In the genomic region with DNA sequence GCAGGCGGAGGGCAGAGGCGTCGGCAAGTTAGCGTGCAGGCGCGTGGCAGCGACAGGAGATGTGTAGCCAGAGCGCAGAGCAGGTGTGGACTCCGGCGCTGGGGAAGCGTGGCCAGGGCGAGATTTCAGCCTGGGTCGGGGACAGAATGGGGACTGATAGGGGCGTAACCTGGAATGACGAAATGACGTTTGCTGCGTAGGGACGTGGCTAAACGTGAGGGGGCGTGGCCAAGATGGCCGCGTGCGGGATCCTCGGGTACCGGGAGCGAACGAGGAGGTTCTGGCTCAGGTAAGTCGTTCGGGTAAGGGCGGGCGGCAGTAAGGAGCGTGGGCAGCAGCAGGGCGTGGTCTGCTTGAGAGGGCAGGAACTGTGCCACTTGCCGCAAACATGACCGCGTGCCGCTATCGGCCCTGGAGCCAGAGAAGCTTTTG, we compare ENCODE assay signal across 1 cellular context.
TF ChIP-seq lines count a peak whose summit lies in the region.

No MANE protein-coding gene starts in this region.

TF ChIP-seq in K562, 482 proteins besides CTCF, POLR2A, EP300 and RAD21 (continued from another document):
- TF ChIP-seq, protein P1, sequence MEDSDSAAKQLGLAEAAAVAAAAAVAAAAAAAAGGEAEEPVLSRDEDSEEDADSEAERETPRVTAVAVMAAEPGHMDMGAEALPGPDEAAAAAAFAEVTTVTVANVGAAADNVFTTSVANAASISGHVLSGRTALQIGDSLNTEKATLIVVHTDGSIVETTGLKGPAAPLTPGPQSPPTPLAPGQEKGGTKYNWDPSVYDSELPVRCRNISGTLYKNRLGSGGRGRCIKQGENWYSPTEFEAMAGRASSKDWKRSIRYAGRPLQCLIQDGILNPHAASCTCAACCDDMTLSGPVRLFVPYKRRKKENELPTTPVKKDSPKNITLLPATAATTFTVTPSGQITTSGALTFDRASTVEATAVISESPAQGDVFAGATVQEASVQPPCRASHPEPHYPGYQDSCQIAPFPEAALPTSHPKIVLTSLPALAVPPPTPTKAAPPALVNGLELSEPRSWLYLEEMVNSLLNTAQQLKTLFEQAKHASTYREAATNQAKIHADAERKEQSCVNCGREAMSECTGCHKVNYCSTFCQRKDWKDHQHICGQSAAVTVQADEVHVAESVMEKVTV (CRISPR knock-in tag; IDR thresholded peaks at IDR 0.05), result no peak
- TF ChIP-seq ZNF778 (CRISPR knock-in tag; IDR thresholded peaks at IDR 0.05) (no peak), RBM22 (IDR thresholded peaks at IDR 0.05; ENCODE audit: low read depth, low read length, poor library complexity, severe bottlenecking) (no peak), TFAM (CRISPR knock-in tag; conservative IDR thresholded peaks at IDR 0.05) (no peak), FOXA3 (CRISPR knock-in tag; conservative IDR thresholded peaks at IDR 0.05 in 1 of 2, IDR thresholded peaks at IDR 0.05 in 1 of 2) (no peak), CSDE1 (IDR thresholded peaks at IDR 0.05) (no peak), GTF2E2 (tag; IDR thresholded peaks at IDR 0.05) (no peak), U2AF1 (optimal IDR thresholded peaks at IDR 0.05; ENCODE audit: low read depth, low read length) (no peak), ZKSCAN8 (CRISPR knock-in tag; IDR thresholded peaks at IDR 0.05) (no peak)
- TF ChIP-seq, protein P2, sequence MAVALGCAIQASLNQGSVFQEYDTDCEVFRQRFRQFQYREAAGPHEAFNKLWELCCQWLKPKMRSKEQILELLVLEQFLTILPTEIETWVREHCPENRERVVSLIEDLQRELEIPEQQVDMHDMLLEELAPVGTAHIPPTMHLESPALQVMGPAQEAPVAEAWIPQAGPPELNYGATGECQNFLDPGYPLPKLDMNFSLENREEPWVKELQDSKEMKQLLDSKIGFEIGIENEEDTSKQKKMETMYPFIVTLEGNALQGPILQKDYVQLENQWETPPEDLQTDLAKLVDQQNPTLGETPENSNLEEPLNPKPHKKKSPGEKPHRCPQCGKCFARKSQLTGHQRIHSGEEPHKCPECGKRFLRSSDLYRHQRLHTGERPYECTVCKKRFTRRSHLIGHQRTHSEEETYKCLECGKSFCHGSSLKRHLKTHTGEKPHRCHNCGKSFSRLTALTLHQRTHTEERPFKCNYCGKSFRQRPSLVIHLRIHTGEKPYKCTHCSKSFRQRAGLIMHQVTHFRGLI (CRISPR knock-in tag; IDR thresholded peaks at IDR 0.05), result no peak
- TF ChIP-seq, protein P3, sequence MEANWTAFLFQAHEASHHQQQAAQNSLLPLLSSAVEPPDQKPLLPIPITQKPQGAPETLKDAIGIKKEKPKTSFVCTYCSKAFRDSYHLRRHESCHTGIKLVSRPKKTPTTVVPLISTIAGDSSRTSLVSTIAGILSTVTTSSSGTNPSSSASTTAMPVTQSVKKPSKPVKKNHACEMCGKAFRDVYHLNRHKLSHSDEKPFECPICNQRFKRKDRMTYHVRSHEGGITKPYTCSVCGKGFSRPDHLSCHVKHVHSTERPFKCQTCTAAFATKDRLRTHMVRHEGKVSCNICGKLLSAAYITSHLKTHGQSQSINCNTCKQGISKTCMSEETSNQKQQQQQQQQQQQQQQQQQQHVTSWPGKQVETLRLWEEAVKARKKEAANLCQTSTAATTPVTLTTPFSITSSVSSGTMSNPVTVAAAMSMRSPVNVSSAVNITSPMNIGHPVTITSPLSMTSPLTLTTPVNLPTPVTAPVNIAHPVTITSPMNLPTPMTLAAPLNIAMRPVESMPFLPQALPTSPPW (CRISPR knock-in tag; IDR thresholded peaks at IDR 0.05), result peak; percentile 17; the same call in 1 of the 2 replicates
- TF ChIP-seq, protein P4, sequence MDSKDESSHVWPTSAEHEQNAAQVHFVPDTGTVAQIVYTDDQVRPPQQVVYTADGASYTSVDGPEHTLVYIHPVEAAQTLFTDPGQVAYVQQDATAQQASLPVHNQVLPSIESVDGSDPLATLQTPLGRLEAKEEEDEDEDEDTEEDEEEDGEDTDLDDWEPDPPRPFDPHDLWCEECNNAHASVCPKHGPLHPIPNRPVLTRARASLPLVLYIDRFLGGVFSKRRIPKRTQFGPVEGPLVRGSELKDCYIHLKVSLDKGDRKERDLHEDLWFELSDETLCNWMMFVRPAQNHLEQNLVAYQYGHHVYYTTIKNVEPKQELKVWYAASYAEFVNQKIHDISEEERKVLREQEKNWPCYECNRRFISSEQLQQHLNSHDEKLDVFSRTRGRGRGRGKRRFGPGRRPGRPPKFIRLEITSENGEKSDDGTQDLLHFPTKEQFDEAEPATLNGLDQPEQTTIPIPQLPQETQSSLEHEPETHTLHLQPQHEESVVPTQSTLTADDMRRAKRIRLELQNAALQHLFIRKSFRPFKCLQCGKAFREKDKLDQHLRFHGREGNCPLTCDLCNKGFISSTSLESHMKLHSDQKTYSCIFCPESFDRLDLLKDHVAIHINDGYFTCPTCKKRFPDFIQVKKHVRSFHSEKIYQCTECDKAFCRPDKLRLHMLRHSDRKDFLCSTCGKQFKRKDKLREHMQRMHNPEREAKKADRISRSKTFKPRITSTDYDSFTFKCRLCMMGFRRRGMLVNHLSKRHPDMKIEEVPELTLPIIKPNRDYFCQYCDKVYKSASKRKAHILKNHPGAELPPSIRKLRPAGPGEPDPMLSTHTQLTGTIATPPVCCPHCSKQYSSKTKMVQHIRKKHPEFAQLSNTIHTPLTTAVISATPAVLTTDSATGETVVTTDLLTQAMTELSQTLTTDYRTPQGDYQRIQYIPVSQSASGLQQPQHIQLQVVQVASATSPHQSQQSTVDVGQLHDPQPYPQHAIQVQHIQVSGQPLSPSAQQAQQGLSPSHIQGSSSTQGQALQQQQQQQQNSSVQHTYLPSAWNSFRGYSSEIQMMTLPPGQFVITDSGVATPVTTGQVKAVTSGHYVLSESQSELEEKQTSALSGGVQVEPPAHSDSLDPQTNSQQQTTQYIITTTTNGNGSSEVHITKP (IDR thresholded peaks at IDR 0.05; ENCODE audit: partially characterized antibody), result no peak
